27 cellular contexts compared by ENCODE assay signal in genomic region chr2:21194828-21195227, GRCh38.
DNase-seq lines count a peak whose midpoint lies in the region; ATAC-seq and TF ChIP-seq lines count a peak whose summit lies in the region.
"Had no signal": no experiment of that assay in that cellular context is flagged by ENCODE, and none has a peak within 500 bp of the region (broad histone marks: within the 10 kb centered on the region; RNA-seq: fewer than 3 reads in every experiment).

No MANE protein-coding gene starts in this region.

- H3K27me3 Mint-ChIP-seq in glutamatergic neuron (ENCODE audit: unreplicated experiment), result peaks cover 8% of the 10 kb centered on the region
- H3K27me3 Mint-ChIP-seq: activated T-cell treated with anti-CD3 and anti-CD28 coated beads, Interleukin-2, amount 50 U/mL, for 24 hours; CD8-positive, alpha-beta memory T cell had no signal

- TF ChIP-seq RAD21 in SK-N-SH (IDR thresholded peaks at IDR 0.05; ENCODE audit: low read length), result peak; percentile 25; the same call in 1 of the 2 replicates

- H3K4me1 Mint-ChIP-seq in glutamatergic neuron (ENCODE audit: low read depth, unreplicated experiment), result peaks cover 47% of the 10 kb centered on the region
- H3K4me1 Mint-ChIP-seq: B cell; CD8-positive, alpha-beta memory T cell had no signal

- H3K27ac Mint-ChIP-seq in glutamatergic neuron (ENCODE audit: unreplicated experiment), result peak overlapping the region; percentile 12
- H3K27ac Mint-ChIP-seq: activated T-cell treated with anti-CD3 and anti-CD28 coated beads, Interleukin-2, amount 50 U/mL, for 24 hours; B cell; CD8-positive, alpha-beta memory T cell had no signal

- CTCF ChIA-PET in SK-N-SH (lab: Yijun Ruan, JAX), result interaction anchor here (0.7 to 3.2 kb wide), 13 partner anchors 11 to 439 kb away, joined by 3 to 13 read pairs (median 4); no protein-coding TSS in a partner anchor

- H3K9ac ChIP-seq in HUES48 (ENCODE audit: low read depth, low read length) (no peak overlapping the region), SK-N-SH (no peak overlapping the region)
- H3K9ac ChIP-seq: KMS-11 had no signal

- H3K27ac ChIP-seq in HUES48 (ENCODE audit: low read depth, low read length) (peak overlapping the region; percentile 57), SK-N-SH (ENCODE audit: low read depth in 2 of 2, low read length in 1 of 2) (peak overlapping the region in 1 of 2 experiments; percentile 93; a peak in 2 of 4 replicates)
- H3K27ac ChIP-seq: ascending aorta, coronary artery, KMS-11, psoas muscle, thyroid gland, uterus had no signal

- POLR2A ChIA-PET in SK-N-SH (lab: Yijun Ruan, JAX), result interaction anchor here (0.6 to 1.7 kb wide), 6 partner anchors 65 to 738 kb away, joined by 3 to 12 read pairs (median 5); no protein-coding TSS in a partner anchor

- DNase-seq in SK-N-SH, result peak; percentile 42
- DNase-seq in glutamatergic neuron, result no peak
- peak; percentile 36 for DNase-seq in retinal pigment epithelial cell (ENCODE audit: low read depth)
- no peak for DNase-seq in cerebellar cortex (ENCODE audit: low spot score)
- DNase-seq in C1 segment of cervical spinal cord (lab: John Stamatoyannopoulos, UW), result no peak
- DNase-seq: activated CD4-positive, alpha-beta T cell treated with anti-CD3 and anti-CD28 coated beads for 48 hours; activated T-cell treated with anti-CD3 and anti-CD28 coated beads, Interleukin-2, amount 50 U/mL, for 24 hours; CD8-positive, alpha-beta memory T cell; effector memory CD4-positive, alpha-beta T cell; H9; left ventricle myocardium superior; MM.1S; NCI-H2029 treated with DMSO at 0.1 percent for 48 hours; NCI-H524 treated with DMSO at 0.1 percent for 48 hours; psoas muscle; SIG-M5; stimulated activated naive CD4-positive, alpha-beta T cell; thyroid gland; uterus had no signal

- H2AFZ ChIP-seq in SK-N-SH (ENCODE audit: low read depth), result no peak overlapping the region

- H3K36me3 Mint-ChIP-seq in glutamatergic neuron (ENCODE audit: unreplicated experiment), result no peaks in the 10 kb centered on the region
- H3K36me3 Mint-ChIP-seq: CD8-positive, alpha-beta memory T cell had no signal

- 28% methylated on average over 2 of the region's 2 CpGs for WGBS in SK-N-SH (ENCODE audit: low lambda C conversion rate)

- H3K4me1 ChIP-seq in HUES48 (ENCODE audit: control insufficient read depth, insufficient read depth, low read length) (peaks cover 4% of the 10 kb centered on the region; the same call in 1 of the 2 replicates), SK-N-SH (ENCODE audit: control insufficient read depth in 1 of 2, insufficient read depth in 2 of 2, low read depth in 1 of 2, low read length in 1 of 2) (peaks cover 0 to 47% of the 10 kb centered on the region in 2 experiments; a peak in 2 of 4 replicates)
- H3K4me1 ChIP-seq: ascending aorta, psoas muscle, thyroid gland, uterus had no signal

- H3K36me3 ChIP-seq in HUES48 (ENCODE audit: control insufficient read depth, insufficient read depth, low read length), result no peaks in the 10 kb centered on the region
- no peaks in the 10 kb centered on the region for H3K36me3 ChIP-seq in SK-N-SH (replicated peaks in 1 of 2; ENCODE audit: control insufficient read depth in 1 of 2, insufficient read depth in 2 of 2, low read length in 1 of 2)
- H3K36me3 ChIP-seq: ascending aorta, thyroid gland, uterus had no signal

- H3K9me3 Mint-ChIP-seq in glutamatergic neuron (ENCODE audit: unreplicated experiment), result no peaks in the 10 kb centered on the region
- H3K9me3 Mint-ChIP-seq: activated T-cell treated with anti-CD3 and anti-CD28 coated beads, Interleukin-2, amount 50 U/mL, for 24 hours; H9 had no signal

- no peaks in the 10 kb centered on the region for H3K9me2 ChIP-seq in SK-N-SH

- no peaks in the 10 kb centered on the region for H3K79me2 ChIP-seq in SK-N-SH (ENCODE audit: insufficient read depth)

- H3K4me3 Mint-ChIP-seq in glutamatergic neuron (ENCODE audit: unreplicated experiment), result no peak overlapping the region
- H3K4me3 Mint-ChIP-seq: activated T-cell treated with anti-CD3 and anti-CD28 coated beads, Interleukin-2, amount 50 U/mL, for 24 hours; B cell; CD8-positive, alpha-beta memory T cell; H9 had no signal

- no peaks in the 10 kb centered on the region for H3F3A ChIP-seq in SK-N-SH (replicated peaks; ENCODE audit: insufficient read depth)

- H3K4me3 ChIP-seq in HUES48 (ENCODE audit: low read depth, low read length), result no peak overlapping the region
- no peak overlapping the region for H3K4me3 ChIP-seq in SK-N-SH (ENCODE audit: low read depth in 2 of 2, low read length in 1 of 2)
- H3K4me3 ChIP-seq in retinal pigment epithelial cell (ENCODE audit: low read length), result no peak overlapping the region
- H3K4me3 ChIP-seq: ascending aorta, coronary artery, psoas muscle, thyroid gland, uterus had no signal

- TF ChIP-seq EP300 in SK-N-SH (IDR thresholded peaks at IDR 0.05; ENCODE audit: borderline replicate concordance in 1 of 2, low read depth in 1 of 2, low read length in 1 of 2), result peak in 1 of 2 experiments; percentile 92; a peak in 2 of 4 replicates

- H4K20me1 ChIP-seq in SK-N-SH (ENCODE audit: insufficient read depth), result no peaks in the 10 kb centered on the region

- H3K4me2 ChIP-seq in SK-N-SH, result no peak overlapping the region
- H3K4me2 ChIP-seq: KMS-11 had no signal

- no peaks in the 10 kb centered on the region for H3K27me3 ChIP-seq in HUES48 (ENCODE audit: control insufficient read depth, insufficient read depth, low read length)
- H3K27me3 ChIP-seq in SK-N-SH (ENCODE audit: insufficient read depth), result no peaks in the 10 kb centered on the region
- H3K27me3 ChIP-seq: ascending aorta, thyroid gland, uterus had no signal

- H3K9me3 ChIP-seq in HUES48 (ENCODE audit: control insufficient read depth, insufficient read depth, low read length) (no peaks in the 10 kb centered on the region), SK-N-SH (no peaks in the 10 kb centered on the region)
- H3K9me3 ChIP-seq: ascending aorta, psoas muscle, thyroid gland, uterus had no signal

- ATAC-seq in HG03520 (IDR thresholded peaks at IDR 0.05; ENCODE audit: unreplicated experiment) (no peak), GM18498 (IDR thresholded peaks at IDR 0.05; ENCODE audit: unreplicated experiment) (no peak)
- ATAC-seq: left ventricle myocardium superior, Panc1, psoas muscle had no signal

- TF ChIP-seq CTCF in SK-N-SH (IDR thresholded peaks at IDR 0.05) (no peak), glutamatergic neuron (IDR thresholded peaks at IDR 0.05; ENCODE audit: partially characterized antibody, unreplicated experiment) (no peak), retinal pigment epithelial cell (conservative IDR thresholded peaks at IDR 0.05; ENCODE audit: low read depth, low read length) (no peak)

TF ChIP-seq in SK-N-SH, 30 proteins besides CTCF, POLR2A, EP300 and RAD21:
- TF ChIP-seq ZBTB33 (IDR thresholded peaks at IDR 0.05; ENCODE audit: borderline replicate concordance, low read depth) (no peak), RCOR1 (IDR thresholded peaks at IDR 0.05; ENCODE audit: low read length) (peak; percentile 69; the same call in 1 of the 2 replicates), FOXJ3 (CRISPR knock-in tag; IDR thresholded peaks at IDR 0.05) (0 out of 2 replicates have a peak, but pooled peaks have one; percentile 30), SIN3A (IDR thresholded peaks at IDR 0.05; ENCODE audit: borderline replicate concordance, low read depth, low read length) (no peak), GATA2 (CRISPR knock-in tag; IDR thresholded peaks at IDR 0.05) (peak; percentile 85), POLR2AphosphoS5 (IDR thresholded peaks at IDR 0.05; ENCODE audit: low read depth, low read length) (no peak), MXI1 (IDR thresholded peaks at IDR 0.05; ENCODE audit: low read depth, low read length) (0 out of 2 replicates have a peak, but pooled peaks have one; percentile 26), TCF12 (IDR thresholded peaks at IDR 0.05) (no peak), RXRA (IDR thresholded peaks at IDR 0.05; ENCODE audit: borderline replicate concordance, low read depth) (no peak), EZH2phosphoT487 (IDR thresholded peaks at IDR 0.05; ENCODE audit: borderline replicate concordance, low read depth) (no peak), MEF2A (IDR thresholded peaks at IDR 0.05; ENCODE audit: borderline replicate concordance, low read depth) (no peak)
TF ChIP-seq in SK-N-SH: peak in this region for 4.

Comparison
In these comparisons a context has a peak if more than half of its experiments do, and no peak if none do; other contexts are left out.
1. DNase-seq: peak in SK-N-SH (single experiment) and retinal pigment epithelial cell (single experiment); none in glutamatergic neuron (single experiment), cerebellar cortex (single experiment) and C1 segment of cervical spinal cord (0 of 14).